In genomic region chr17:50949128-50950001, GRCh38 we compare ENCODE assay signal across 8 cellular contexts.
DNase-seq lines count a peak whose midpoint lies in the region; ATAC-seq and TF ChIP-seq lines count a peak whose summit lies in the region.

No MANE protein-coding gene starts in this region.

- H4K20me1 ChIP-seq in mammary epithelial cell (ENCODE audit: insufficient read depth, low read length): no peaks in the 10 kb centered on the region

- peak overlapping the region; percentile 51 for H2AFZ ChIP-seq in mammary epithelial cell (ENCODE audit: low read depth, low read length)

- in situ Hi-C loops in mammary epithelial cell (cut with MboI; ENCODE audit: low sequenced_read_pairs in 2 of 2): loop anchor here (5.0 to 10.0 kb wide), 2 partner anchors 87 to 165 kb away; no protein-coding TSS in a partner anchor

- H3K27me3 ChIP-seq in mammary epithelial cell (ENCODE audit: insufficient read depth, low read length): no peaks in the 10 kb centered on the region
- no peaks in the 10 kb centered on the region for H3K27me3 ChIP-seq in tibial nerve

- no peak for ATAC-seq in HG03175 (IDR thresholded peaks at IDR 0.05; ENCODE audit: unreplicated experiment)

- TF ChIP-seq CTCF in mammary epithelial cell (conservative IDR thresholded peaks at IDR 0.05 in 1 of 2, IDR thresholded peaks at IDR 0.05 in 1 of 2; ENCODE audit: extremely low read depth in 1 of 2, insufficient read depth in 1 of 2, low read depth in 1 of 2, low read length in 2 of 2) (no peak), tibial nerve (IDR thresholded peaks at IDR 0.05) (no peak)

- H3K9me3 ChIP-seq in mammary epithelial cell (replicated peaks; ENCODE audit: insufficient read depth, low read length): no peaks in the 10 kb centered on the region
- no peaks in the 10 kb centered on the region for H3K9me3 ChIP-seq in tibial nerve

- H3K9ac ChIP-seq in mammary epithelial cell (ENCODE audit: insufficient read depth, low read length): peak overlapping the region; percentile 63

- peaks cover 60% of the 10 kb centered on the region for H3K4me1 ChIP-seq in mammary epithelial cell (ENCODE audit: insufficient read depth, low read length)
- peaks cover 0 to 70% (median 33%) of the 10 kb centered on the region in 4 donors for H3K4me1 ChIP-seq in tibial nerve

- H3K4me3 ChIP-seq in mammary epithelial cell (replicated peaks in 1 of 3; ENCODE audit: insufficient read depth in 1 of 3, low read depth in 2 of 3, low read length in 3 of 3) (no peak overlapping the region), tibial nerve (no peak overlapping the region)

- intact Hi-C loops in mammary epithelial cell (cut with micrococcal nuclease): loop anchor here (1.0 to 10.0 kb wide), 7 partner anchors 27 to 402 kb away; partner anchors contain the start of genes ABCC3, LUC7L3, SPATA20 and TOB1

- H3K79me2 ChIP-seq in mammary epithelial cell (ENCODE audit: insufficient read depth, low read length): no peaks in the 10 kb centered on the region

- DNase-seq in NCI-H524 (lab: John Stamatoyannopoulos, UW) (peak; percentile 35 to 59), NCI-H524 treated with DMSO at 0.1 percent for 48 hours (lab: John Stamatoyannopoulos, UW) (no peak), mammary epithelial cell (peak; percentile 32), mesenteric fat pad (ENCODE audit: low spot score) (peak; percentile 51), tibial nerve (ENCODE audit: low spot score in 2 of 2) (peak in 1 of 2 donors; percentile 12), NCI-H1105 treated with DMSO at 0.1 percent for 48 hours (lab: John Stamatoyannopoulos, UW) (no peak), UCSD-AML1 (lab: John Stamatoyannopoulos, UW; ENCODE audit: unreplicated experiment) (no peak)

- dilution Hi-C loops in mammary epithelial cell (cut with HindIII; ENCODE audit: low sequenced_read_pairs): loop anchor here (5.0 kb wide), 3 partner anchors 47 to 187 kb away; no protein-coding TSS in a partner anchor

- no peak for TF ChIP-seq POLR2A in tibial nerve (IDR thresholded peaks at IDR 0.05)

- CTCF ChIA-PET in mammary epithelial cell (lab: Charles Lee; ENCODE audit: low non-redundant PET): interaction anchor here (0.6 to 0.8 kb wide), 2 partner anchors 86 to 112 kb away, joined by 4 read pairs; no protein-coding TSS in a partner anchor

- H3K4me2 ChIP-seq in mammary epithelial cell (ENCODE audit: insufficient read depth, low read depth, low read length): peak overlapping the region; percentile 52

- H3K36me3 ChIP-seq in mammary epithelial cell (ENCODE audit: insufficient read depth, low read length) (no peaks in the 10 kb centered on the region), tibial nerve (no peaks in the 10 kb centered on the region)

- no TSS peak for BruUV-seq in mammary epithelial cell (replicated peaks; lab: Mats Ljungman, UMichigan)

- TF ChIP-seq EP300 in tibial nerve (IDR thresholded peaks at IDR 0.05): no peak

- H3K27ac ChIP-seq in mammary epithelial cell (ENCODE audit: insufficient read depth, low read depth, low read length) (peak overlapping the region; percentile 66), tibial nerve (peak overlapping the region; percentile 86 to 93 (median 88))

- WGBS in mammary epithelial cell (ENCODE audit: low coverage, missing lambda C conversion rate): 51% methylated on average over 10 of the region's 22 CpGs
- 64 to 76% methylated on average over 21 to 22 of the region's 22 CpGs for WGBS in tibial nerve, 2 donors

Comparison
In these comparisons a context has a peak if more than half of its experiments do, and no peak if none do; other contexts are left out.
1. DNase-seq: peak in NCI-H524 (2 of 2), mammary epithelial cell (single experiment) and mesenteric fat pad (single experiment); none in NCI-H524 treated with DMSO at 0.1 percent for 48 hours (single experiment), NCI-H1105 treated with DMSO at 0.1 percent for 48 hours (single experiment) and UCSD-AML1 (single experiment).